Comparison of ENCODE assay signal across 1 cellular context in the genomic region with DNA sequence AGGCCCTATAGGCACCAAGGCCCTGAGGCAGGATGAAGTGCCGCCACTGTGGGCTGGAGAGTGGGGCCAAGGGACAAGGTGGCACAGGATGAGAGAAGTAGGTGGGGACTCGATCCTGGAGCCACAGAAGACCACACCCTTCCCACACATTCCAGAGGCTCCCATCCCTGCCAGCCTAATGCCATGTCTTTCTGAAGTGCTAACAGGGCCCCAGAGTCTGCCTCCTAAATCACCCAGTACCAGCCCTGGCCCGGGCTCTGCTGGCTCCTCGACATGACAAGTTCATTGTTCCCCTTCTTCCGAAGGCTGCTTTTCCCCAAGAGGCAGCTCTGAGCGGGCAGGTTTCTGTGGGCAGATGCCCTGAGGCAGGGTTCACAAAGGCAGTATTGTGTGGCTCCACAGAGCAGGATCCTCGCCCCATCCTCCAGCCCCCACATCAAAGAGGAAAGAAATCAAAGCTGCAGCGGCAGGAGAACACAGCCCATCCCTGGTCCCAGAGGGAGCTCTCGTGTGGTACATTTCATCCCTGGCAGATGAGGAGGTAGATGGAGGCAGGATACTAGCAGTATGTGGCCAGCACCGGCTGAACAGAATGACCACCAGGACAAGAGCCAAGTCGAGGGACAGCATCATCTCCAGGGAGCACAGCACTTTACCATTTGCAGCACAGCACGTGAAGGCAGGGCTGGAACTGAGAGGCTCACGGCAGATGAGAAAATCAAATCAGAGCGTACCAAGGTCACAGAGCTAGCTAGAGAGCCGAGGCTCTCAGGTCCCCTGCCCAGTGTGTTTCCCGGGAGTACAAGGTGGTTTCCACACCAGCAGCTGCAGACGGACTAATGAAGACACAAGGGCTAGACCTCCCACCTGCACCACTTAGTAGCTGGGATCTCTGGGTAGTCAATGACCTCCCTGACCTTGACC.
TF ChIP-seq lines count a peak whose summit lies in the region.

No MANE protein-coding gene starts in this region.

TF ChIP-seq in HepG2, 621 proteins besides CTCF, POLR2A, EP300 and RAD21 (continued from another document and continues in another):
- TF ChIP-seq, protein P1, sequence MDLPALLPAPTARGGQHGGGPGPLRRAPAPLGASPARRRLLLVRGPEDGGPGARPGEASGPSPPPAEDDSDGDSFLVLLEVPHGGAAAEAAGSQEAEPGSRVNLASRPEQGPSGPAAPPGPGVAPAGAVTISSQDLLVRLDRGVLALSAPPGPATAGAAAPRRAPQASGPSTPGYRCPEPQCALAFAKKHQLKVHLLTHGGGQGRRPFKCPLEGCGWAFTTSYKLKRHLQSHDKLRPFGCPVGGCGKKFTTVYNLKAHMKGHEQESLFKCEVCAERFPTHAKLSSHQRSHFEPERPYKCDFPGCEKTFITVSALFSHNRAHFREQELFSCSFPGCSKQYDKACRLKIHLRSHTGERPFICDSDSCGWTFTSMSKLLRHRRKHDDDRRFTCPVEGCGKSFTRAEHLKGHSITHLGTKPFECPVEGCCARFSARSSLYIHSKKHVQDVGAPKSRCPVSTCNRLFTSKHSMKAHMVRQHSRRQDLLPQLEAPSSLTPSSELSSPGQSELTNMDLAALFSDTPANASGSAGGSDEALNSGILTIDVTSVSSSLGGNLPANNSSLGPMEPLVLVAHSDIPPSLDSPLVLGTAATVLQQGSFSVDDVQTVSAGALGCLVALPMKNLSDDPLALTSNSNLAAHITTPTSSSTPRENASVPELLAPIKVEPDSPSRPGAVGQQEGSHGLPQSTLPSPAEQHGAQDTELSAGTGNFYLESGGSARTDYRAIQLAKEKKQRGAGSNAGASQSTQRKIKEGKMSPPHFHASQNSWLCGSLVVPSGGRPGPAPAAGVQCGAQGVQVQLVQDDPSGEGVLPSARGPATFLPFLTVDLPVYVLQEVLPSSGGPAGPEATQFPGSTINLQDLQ (CRISPR knock-in tag; IDR thresholded peaks at IDR 0.05): no peak
- peak; percentile 84 for TF ChIP-seq TCF7L2 (IDR thresholded peaks at IDR 0.05; ENCODE audit: low read depth, low read length)
- no peak for TF ChIP-seq RBAK (CRISPR knock-in tag; IDR thresholded peaks at IDR 0.05)
- TF ChIP-seq, protein P2, sequence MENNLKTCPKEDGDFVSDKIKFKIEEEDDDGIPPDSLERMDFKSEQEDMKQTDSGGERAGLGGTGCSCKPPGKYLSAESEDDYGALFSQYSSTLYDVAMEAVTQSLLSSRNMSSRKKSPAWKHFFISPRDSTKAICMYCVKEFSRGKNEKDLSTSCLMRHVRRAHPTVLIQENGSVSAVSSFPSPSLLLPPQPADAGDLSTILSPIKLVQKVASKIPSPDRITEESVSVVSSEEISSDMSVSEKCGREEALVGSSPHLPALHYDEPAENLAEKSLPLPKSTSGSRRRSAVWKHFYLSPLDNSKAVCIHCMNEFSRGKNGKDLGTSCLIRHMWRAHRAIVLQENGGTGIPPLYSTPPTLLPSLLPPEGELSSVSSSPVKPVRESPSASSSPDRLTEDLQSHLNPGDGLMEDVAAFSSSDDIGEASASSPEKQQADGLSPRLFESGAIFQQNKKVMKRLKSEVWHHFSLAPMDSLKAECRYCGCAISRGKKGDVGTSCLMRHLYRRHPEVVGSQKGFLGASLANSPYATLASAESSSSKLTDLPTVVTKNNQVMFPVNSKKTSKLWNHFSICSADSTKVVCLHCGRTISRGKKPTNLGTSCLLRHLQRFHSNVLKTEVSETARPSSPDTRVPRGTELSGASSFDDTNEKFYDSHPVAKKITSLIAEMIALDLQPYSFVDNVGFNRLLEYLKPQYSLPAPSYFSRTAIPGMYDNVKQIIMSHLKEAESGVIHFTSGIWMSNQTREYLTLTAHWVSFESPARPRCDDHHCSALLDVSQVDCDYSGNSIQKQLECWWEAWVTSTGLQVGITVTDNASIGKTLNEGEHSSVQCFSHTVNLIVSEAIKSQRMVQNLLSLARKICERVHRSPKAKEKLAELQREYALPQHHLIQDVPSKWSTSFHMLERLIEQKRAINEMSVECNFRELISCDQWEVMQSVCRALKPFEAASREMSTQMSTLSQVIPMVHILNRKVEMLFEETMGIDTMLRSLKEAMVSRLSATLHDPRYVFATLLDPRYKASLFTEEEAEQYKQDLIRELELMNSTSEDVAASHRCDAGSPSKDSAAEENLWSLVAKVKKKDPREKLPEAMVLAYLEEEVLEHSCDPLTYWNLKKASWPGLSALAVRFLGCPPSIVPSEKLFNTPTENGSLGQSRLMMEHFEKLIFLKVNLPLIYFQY (CRISPR knock-in tag; IDR thresholded peaks at IDR 0.05; ENCODE audit: borderline replicate concordance): peak; percentile 62; the same call in 1 of the 2 replicates
- peak; percentile 31; the same call in 1 of the 2 replicates for TF ChIP-seq NR2F2 (IDR thresholded peaks at IDR 0.05; ENCODE audit: borderline replicate concordance, low read depth)
- peak; percentile 52; the same call in 1 of the 2 replicates for TF ChIP-seq MEF2D (CRISPR knock-in tag; IDR thresholded peaks at IDR 0.05)
- TF ChIP-seq KDM4B (CRISPR knock-in tag; IDR thresholded peaks at IDR 0.05): 0 out of 2 replicates have a peak, but pooled peaks have one; percentile 76
- peak; percentile 73 for TF ChIP-seq POLR2G (IDR thresholded peaks at IDR 0.05; ENCODE audit: low read depth, low read length)
- peak; percentile 78; the same call in 1 of the 2 replicates for TF ChIP-seq ISL2 (CRISPR knock-in tag; IDR thresholded peaks at IDR 0.05)
- TF ChIP-seq ZNF737 (CRISPR knock-in tag; IDR thresholded peaks at IDR 0.05; ENCODE audit: borderline replicate concordance): 0 out of 2 replicates have a peak, but pooled peaks have one; percentile 24
- no peak for TF ChIP-seq ZNF780A (CRISPR knock-in tag; IDR thresholded peaks at IDR 0.05)
- TF ChIP-seq ZFY (CRISPR knock-in tag; IDR thresholded peaks at IDR 0.05): peak; percentile 41; the same call in 1 of the 2 replicates
- peak; percentile 71 for TF ChIP-seq ZMYM4 (CRISPR knock-in tag; IDR thresholded peaks at IDR 0.05)
- no peak for TF ChIP-seq DR1 (CRISPR knock-in tag; IDR thresholded peaks at IDR 0.05)
- TF ChIP-seq ZNF766 (CRISPR knock-in tag; IDR thresholded peaks at IDR 0.05; ENCODE audit: borderline replicate concordance): peak; percentile 50; the same call in 1 of the 2 replicates
- peak; percentile 54; the same call in 1 of the 2 replicates for TF ChIP-seq KLF12 (CRISPR knock-in tag; IDR thresholded peaks at IDR 0.05; ENCODE audit: borderline replicate concordance)
- TF ChIP-seq SNRNP70 (IDR thresholded peaks at IDR 0.05; ENCODE audit: low read depth, low read length): no peak
- TF ChIP-seq ZNF607 (CRISPR knock-in tag; IDR thresholded peaks at IDR 0.05; ENCODE audit: borderline replicate concordance): peak; percentile 58; the same call in 1 of the 2 replicates
- peak; percentile 92 for TF ChIP-seq RCOR2 (CRISPR knock-in tag; IDR thresholded peaks at IDR 0.05)
- 0 out of 2 replicates have a peak, but pooled peaks have one; percentile 67 for TF ChIP-seq CBFB (CRISPR knock-in tag; IDR thresholded peaks at IDR 0.05)
- TF ChIP-seq TP53 (CRISPR knock-in tag; conservative IDR thresholded peaks at IDR 0.05): 0 out of 2 replicates have a peak, but pooled peaks have one; percentile 77
- peak; percentile 68; the same call in 1 of the 2 replicates for TF ChIP-seq ZBTB7B (CRISPR knock-in tag; IDR thresholded peaks at IDR 0.05)
- TF ChIP-seq, protein P3, sequence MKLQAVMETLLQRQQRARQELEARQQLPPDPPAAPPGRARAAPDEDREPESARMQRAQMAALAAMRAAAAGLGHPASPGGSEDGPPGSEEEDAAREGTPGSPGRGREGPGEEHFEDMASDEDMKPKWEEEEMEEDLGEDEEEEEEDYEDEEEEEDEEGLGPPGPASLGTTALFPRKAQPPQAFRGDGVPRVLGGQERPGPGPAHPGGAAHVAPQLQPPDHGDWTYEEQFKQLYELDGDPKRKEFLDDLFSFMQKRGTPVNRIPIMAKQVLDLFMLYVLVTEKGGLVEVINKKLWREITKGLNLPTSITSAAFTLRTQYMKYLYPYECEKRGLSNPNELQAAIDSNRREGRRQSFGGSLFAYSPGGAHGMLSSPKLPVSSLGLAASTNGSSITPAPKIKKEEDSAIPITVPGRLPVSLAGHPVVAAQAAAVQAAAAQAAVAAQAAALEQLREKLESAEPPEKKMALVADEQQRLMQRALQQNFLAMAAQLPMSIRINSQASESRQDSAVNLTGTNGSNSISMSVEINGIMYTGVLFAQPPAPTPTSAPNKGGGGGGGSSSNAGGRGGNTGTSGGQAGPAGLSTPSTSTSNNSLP (IDR thresholded peaks at IDR 0.05; ENCODE audit: low read depth, low read length): 0 out of 2 replicates have a peak, but pooled peaks have one; percentile 40
- TF ChIP-seq ZBTB38 (CRISPR knock-in tag; IDR thresholded peaks at IDR 0.05): peak; percentile 75; the same call in 1 of the 2 replicates
- TF ChIP-seq, protein P4, sequence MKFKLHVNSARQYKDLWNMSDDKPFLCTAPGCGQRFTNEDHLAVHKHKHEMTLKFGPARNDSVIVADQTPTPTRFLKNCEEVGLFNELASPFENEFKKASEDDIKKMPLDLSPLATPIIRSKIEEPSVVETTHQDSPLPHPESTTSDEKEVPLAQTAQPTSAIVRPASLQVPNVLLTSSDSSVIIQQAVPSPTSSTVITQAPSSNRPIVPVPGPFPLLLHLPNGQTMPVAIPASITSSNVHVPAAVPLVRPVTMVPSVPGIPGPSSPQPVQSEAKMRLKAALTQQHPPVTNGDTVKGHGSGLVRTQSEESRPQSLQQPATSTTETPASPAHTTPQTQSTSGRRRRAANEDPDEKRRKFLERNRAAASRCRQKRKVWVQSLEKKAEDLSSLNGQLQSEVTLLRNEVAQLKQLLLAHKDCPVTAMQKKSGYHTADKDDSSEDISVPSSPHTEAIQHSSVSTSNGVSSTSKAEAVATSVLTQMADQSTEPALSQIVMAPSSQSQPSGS (CRISPR knock-in tag; IDR thresholded peaks at IDR 0.05): peak; percentile 13; the same call in 1 of the 2 replicates
- no peak; the same call in 1 of the 2 replicates for TF ChIP-seq RFXAP (CRISPR knock-in tag; IDR thresholded peaks at IDR 0.05; ENCODE audit: borderline replicate concordance)
- TF ChIP-seq ZFAT (CRISPR knock-in tag; conservative IDR thresholded peaks at IDR 0.05): no peak
- no peak for TF ChIP-seq TRIM24 (CRISPR knock-in tag; IDR thresholded peaks at IDR 0.05)
- TF ChIP-seq CREM (IDR thresholded peaks at IDR 0.05): peak; percentile 35; the same call in 1 of the 2 replicates
- TF ChIP-seq CREM (CRISPR knock-in tag; IDR thresholded peaks at IDR 0.05): no peak
- peak; percentile 20; the same call in 1 of the 2 replicates for TF ChIP-seq BORCS8-MEF2B (CRISPR knock-in tag; IDR thresholded peaks at IDR 0.05)
- TF ChIP-seq TARDBP (CRISPR knock-in tag; IDR thresholded peaks at IDR 0.05): peak; percentile 66
- peak; percentile 88 for TF ChIP-seq ZNF331 (CRISPR knock-in tag; IDR thresholded peaks at IDR 0.05)
- TF ChIP-seq RXRA (CRISPR knock-in tag; IDR thresholded peaks at IDR 0.05): peak; percentile 74
- TF ChIP-seq, protein P5, sequence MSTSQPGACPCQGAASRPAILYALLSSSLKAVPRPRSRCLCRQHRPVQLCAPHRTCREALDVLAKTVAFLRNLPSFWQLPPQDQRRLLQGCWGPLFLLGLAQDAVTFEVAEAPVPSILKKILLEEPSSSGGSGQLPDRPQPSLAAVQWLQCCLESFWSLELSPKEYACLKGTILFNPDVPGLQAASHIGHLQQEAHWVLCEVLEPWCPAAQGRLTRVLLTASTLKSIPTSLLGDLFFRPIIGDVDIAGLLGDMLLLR (CRISPR knock-in tag; IDR thresholded peaks at IDR 0.05): no peak
- TF ChIP-seq, protein P6, sequence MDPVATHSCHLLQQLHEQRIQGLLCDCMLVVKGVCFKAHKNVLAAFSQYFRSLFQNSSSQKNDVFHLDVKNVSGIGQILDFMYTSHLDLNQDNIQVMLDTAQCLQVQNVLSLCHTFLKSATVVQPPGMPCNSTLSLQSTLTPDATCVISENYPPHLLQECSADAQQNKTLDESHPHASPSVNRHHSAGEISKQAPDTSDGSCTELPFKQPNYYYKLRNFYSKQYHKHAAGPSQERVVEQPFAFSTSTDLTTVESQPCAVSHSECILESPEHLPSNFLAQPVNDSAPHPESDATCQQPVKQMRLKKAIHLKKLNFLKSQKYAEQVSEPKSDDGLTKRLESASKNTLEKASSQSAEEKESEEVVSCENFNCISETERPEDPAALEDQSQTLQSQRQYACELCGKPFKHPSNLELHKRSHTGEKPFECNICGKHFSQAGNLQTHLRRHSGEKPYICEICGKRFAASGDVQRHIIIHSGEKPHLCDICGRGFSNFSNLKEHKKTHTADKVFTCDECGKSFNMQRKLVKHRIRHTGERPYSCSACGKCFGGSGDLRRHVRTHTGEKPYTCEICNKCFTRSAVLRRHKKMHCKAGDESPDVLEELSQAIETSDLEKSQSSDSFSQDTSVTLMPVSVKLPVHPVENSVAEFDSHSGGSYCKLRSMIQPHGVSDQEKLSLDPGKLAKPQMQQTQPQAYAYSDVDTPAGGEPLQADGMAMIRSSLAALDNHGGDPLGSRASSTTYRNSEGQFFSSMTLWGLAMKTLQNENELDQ (CRISPR knock-in tag; IDR thresholded peaks at IDR 0.05; ENCODE audit: borderline replicate concordance): 0 out of 2 replicates have a peak, but pooled peaks have one; percentile 15
- peak; percentile 70 for TF ChIP-seq RARA (CRISPR knock-in tag; IDR thresholded peaks at IDR 0.05)
- peak; percentile 30; the same call in 1 of the 2 replicates for TF ChIP-seq DMAP1 (CRISPR knock-in tag; IDR thresholded peaks at IDR 0.05)
- TF ChIP-seq, protein P7, sequence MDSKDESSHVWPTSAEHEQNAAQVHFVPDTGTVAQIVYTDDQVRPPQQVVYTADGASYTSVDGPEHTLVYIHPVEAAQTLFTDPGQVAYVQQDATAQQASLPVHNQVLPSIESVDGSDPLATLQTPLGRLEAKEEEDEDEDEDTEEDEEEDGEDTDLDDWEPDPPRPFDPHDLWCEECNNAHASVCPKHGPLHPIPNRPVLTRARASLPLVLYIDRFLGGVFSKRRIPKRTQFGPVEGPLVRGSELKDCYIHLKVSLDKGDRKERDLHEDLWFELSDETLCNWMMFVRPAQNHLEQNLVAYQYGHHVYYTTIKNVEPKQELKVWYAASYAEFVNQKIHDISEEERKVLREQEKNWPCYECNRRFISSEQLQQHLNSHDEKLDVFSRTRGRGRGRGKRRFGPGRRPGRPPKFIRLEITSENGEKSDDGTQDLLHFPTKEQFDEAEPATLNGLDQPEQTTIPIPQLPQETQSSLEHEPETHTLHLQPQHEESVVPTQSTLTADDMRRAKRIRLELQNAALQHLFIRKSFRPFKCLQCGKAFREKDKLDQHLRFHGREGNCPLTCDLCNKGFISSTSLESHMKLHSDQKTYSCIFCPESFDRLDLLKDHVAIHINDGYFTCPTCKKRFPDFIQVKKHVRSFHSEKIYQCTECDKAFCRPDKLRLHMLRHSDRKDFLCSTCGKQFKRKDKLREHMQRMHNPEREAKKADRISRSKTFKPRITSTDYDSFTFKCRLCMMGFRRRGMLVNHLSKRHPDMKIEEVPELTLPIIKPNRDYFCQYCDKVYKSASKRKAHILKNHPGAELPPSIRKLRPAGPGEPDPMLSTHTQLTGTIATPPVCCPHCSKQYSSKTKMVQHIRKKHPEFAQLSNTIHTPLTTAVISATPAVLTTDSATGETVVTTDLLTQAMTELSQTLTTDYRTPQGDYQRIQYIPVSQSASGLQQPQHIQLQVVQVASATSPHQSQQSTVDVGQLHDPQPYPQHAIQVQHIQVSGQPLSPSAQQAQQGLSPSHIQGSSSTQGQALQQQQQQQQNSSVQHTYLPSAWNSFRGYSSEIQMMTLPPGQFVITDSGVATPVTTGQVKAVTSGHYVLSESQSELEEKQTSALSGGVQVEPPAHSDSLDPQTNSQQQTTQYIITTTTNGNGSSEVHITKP (CRISPR knock-in tag; IDR thresholded peaks at IDR 0.05; ENCODE audit: low read depth): peak; percentile 55; the same call in 1 of the 2 replicates
